Comparison of ENCODE assay signal across 10 cellular contexts in genomic region chr6:52595000-52595795, GRCh38. TPM values are rescaled to one million over a fixed set of nuclear protein-coding genes. Genes with fewer than 3 reads are reported as not detected.
DNase-seq lines count a peak whose midpoint lies in the region; ATAC-seq, FAIRE-seq and TF ChIP-seq lines count a peak whose summit lies in the region.
"Had no signal": no experiment of that assay in that cellular context is flagged by ENCODE, and none has a peak within 500 bp of the region (broad histone marks: within the 10 kb centered on the region; RNA-seq: fewer than 3 reads in every experiment).

No MANE protein-coding gene starts in this region.

- ATAC-seq in HG02571 (IDR thresholded peaks at IDR 0.05; ENCODE audit: unreplicated experiment) (peak; percentile 64), GM12878 (peak; percentile 88), upper lobe of left lung (ENCODE audit: low FRiP score in 2 of 2) (peak; percentile 78 to 92)

- POLR2A ChIA-PET in GM12878 (lab: Charles Lee) = interaction anchor here (0.7 to 2.8 kb wide), 4 partner anchors 16 to 233 kb away, joined by 3 to 8 read pairs (median 3); partner anchors contain the start of gene PAQR8

- DNase-seq in T-helper 1 cell (no peak), MV-4-11 (lab: John Stamatoyannopoulos, UW) (peak; percentile 42), GM12878 (ENCODE audit: low read depth, low spot score) (peak; percentile 26), left kidney (ENCODE audit: low read depth, low spot score) (peak; percentile 94), upper lobe of left lung (no peak), hypothalamus (lab: John Stamatoyannopoulos, UW) (no peak)

- RAD21 ChIA-PET in GM12878 (lab: Charles Lee; ENCODE audit: unreplicated experiment) = interaction anchor here (0.9 to 2.2 kb wide), 12 partner anchors 17 to 310 kb away, joined by 3 to 8 read pairs (median 4); no protein-coding TSS in a partner anchor

- H3K36me3 ChIP-seq in GM12878 (ENCODE audit: control insufficient read depth in 2 of 2, insufficient read depth in 2 of 2, low read length in 1 of 2) = no peaks in the 10 kb centered on the region
- no peaks in the 10 kb centered on the region for H3K36me3 ChIP-seq in upper lobe of left lung

- H3K4me2 ChIP-seq in GM12878 (ENCODE audit: control insufficient read depth, insufficient read depth) = peak overlapping the region; percentile 48

- CTCF ChIA-PET in GM12878 (lab: Yijun Ruan, JAX) = interaction anchor here (0.7 to 12.5 kb wide), 14 partner anchors 10 to 309 kb away, joined by 3 to 118 read pairs (median 3); partner anchors contain the start of genes EFHC1 and TRAM2

- H3K36me3 Mint-ChIP-seq in T-helper 1 cell treated with Interleukin-12 subunit alpha and Interleukin-12 subunit beta and Interleukin-4 antibody, amounts not matched to agents 30 μg/mL and 1 μg/mL, for 36 hours (ENCODE audit: low read depth) = no peaks in the 10 kb centered on the region

- in situ Hi-C loops in GM12878 (cut with MboI) = no loop called here

- no peaks in the 10 kb centered on the region for H4K20me1 ChIP-seq in GM12878 (ENCODE audit: control insufficient read depth, insufficient read depth)

- peak in 1 of 3 experiments; percentile 5; a peak in 1 of 6 replicates for TF ChIP-seq CTCF in GM12878 (IDR thresholded peaks at IDR 0.05 in 2 of 3, conservative IDR thresholded peaks at IDR 0.05 in 1 of 3; ENCODE audit: control insufficient read depth in 2 of 3, extremely low read depth in 1 of 3, insufficient read depth in 1 of 3, low read depth in 3 of 3, low read length in 3 of 3)
- TF ChIP-seq CTCF in upper lobe of left lung (IDR thresholded peaks at IDR 0.05) = no peak

- peaks cover 3% of the 10 kb centered on the region for H3K27me3 Mint-ChIP-seq in T-helper 1 cell treated with Interleukin-12 subunit alpha and Interleukin-12 subunit beta and Interleukin-4 antibody, amounts not matched to agents 30 μg/mL and 1 μg/mL, for 36 hours (ENCODE audit: low read depth)

- H3K27ac ChIP-seq in GM12878 (ENCODE audit: control insufficient read depth, insufficient read depth) (0 out of 2 replicates have a peak overlapping the region, but pooled peaks have one; percentile 17), upper lobe of left lung (peak overlapping the region; percentile 36 to 68 (median 60))

- H3K4me3 ChIP-seq in GM12878 = no peak overlapping the region
- H3K4me3 ChIP-seq in upper lobe of left lung = no peak overlapping the region

- no peak overlapping the region for H3K4me3 Mint-ChIP-seq in T-helper 1 cell treated with Interleukin-12 subunit alpha and Interleukin-12 subunit beta and Interleukin-4 antibody, amounts not matched to agents 30 μg/mL and 1 μg/mL, for 36 hours

- WGBS in GM12878 (ENCODE audit: insufficient coverage, insufficient replicate concordance, low lambda C conversion rate, missing lambda C conversion rate) = 9% methylated on average over 7 of the region's 7 CpGs
- WGBS in upper lobe of left lung, 2 donors = 46 to 49% methylated on average over 7 of the region's 7 CpGs

- 0 out of 2 replicates have a peak overlapping the region, but pooled peaks have one; percentile 1 for H3K9ac ChIP-seq in GM12878 (ENCODE audit: control insufficient read depth, insufficient read depth, low read length)

- peaks cover 11% of the 10 kb centered on the region for H3K4me1 Mint-ChIP-seq in T-helper 1 cell treated with Interleukin-12 subunit alpha and Interleukin-12 subunit beta and Interleukin-4 antibody, amounts not matched to agents 30 μg/mL and 1 μg/mL, for 36 hours (ENCODE audit: low read depth)

- peak overlapping the region; percentile 6 for H3K27ac Mint-ChIP-seq in T-helper 1 cell treated with Interleukin-12 subunit alpha and Interleukin-12 subunit beta and Interleukin-4 antibody, amounts not matched to agents 30 μg/mL and 1 μg/mL, for 36 hours

- SMC1A ChIA-PET in GM12878 (lab: Charles Lee; ENCODE audit: uncharacterized antibody, unreplicated experiment) = interaction anchor here (0.7 to 6.1 kb wide), 17 partner anchors 12 to 309 kb away, joined by 3 to 41 read pairs (median 4); partner anchors contain the start of gene TRAM2

- BruUV-seq in GM12878 (replicated peaks; lab: Mats Ljungman, UMichigan) = no TSS peak

- TF ChIP-seq EP300 in GM12878 (IDR thresholded peaks at IDR 0.05; ENCODE audit: borderline replicate concordance in 1 of 2, control insufficient read depth in 1 of 2, low read depth in 2 of 2, low read length in 2 of 2) (no peak), upper lobe of left lung (IDR thresholded peaks at IDR 0.05) (no peak)

- peaks cover 30% of the 10 kb centered on the region for H3K4me1 ChIP-seq in GM12878 (ENCODE audit: control insufficient read depth, insufficient read depth, low read length)
- peaks cover 10 to 31% (median 30%) of the 10 kb centered on the region in 4 donors for H3K4me1 ChIP-seq in upper lobe of left lung

- TF ChIP-seq POLR2A in GM12878 (IDR thresholded peaks at IDR 0.05; ENCODE audit: low read depth, low read length) = no peak
- no peak for TF ChIP-seq POLR2A in upper lobe of left lung (IDR thresholded peaks at IDR 0.05)

- H3K9me3 ChIP-seq in GM12878 (replicated peaks; ENCODE audit: control insufficient read depth, insufficient read depth, low read length) (no peaks in the 10 kb centered on the region), upper lobe of left lung (no peaks in the 10 kb centered on the region)

- no peak for TF ChIP-seq RAD21 in GM12878 (IDR thresholded peaks at IDR 0.05; ENCODE audit: insufficient read depth, low read depth, low read length)

- H3K9me3 Mint-ChIP-seq in T-helper 1 cell treated with Interleukin-12 subunit alpha and Interleukin-12 subunit beta and Interleukin-4 antibody, amounts not matched to agents 30 μg/mL and 1 μg/mL, for 36 hours = no peaks in the 10 kb centered on the region

- H3K27me3 ChIP-seq in GM12878 (replicated peaks in 1 of 2; ENCODE audit: control insufficient read depth in 2 of 2, insufficient read depth in 2 of 2, low read length in 1 of 2) = no peaks in the 10 kb centered on the region
- H3K27me3 ChIP-seq in upper lobe of left lung = no peaks in the 10 kb centered on the region

- intact Hi-C loops in GM12878 (cut with micrococcal nuclease; ENCODE audit: unreplicated experiment) = loop anchor here (5.0 to 10.0 kb wide), 3 partner anchors 67 to 310 kb away; partner anchors contain the start of gene MCM3

- H2AFZ ChIP-seq in GM12878 (ENCODE audit: control insufficient read depth, low read depth, low read length) = peak overlapping the region; percentile 38

- no peaks in the 10 kb centered on the region for H3K79me2 ChIP-seq in GM12878 (ENCODE audit: control insufficient read depth, insufficient read depth, low read length)

- FAIRE-seq in GM12878 (lab: Jason Lieb, UNC) = peak; percentile 92
- FAIRE-seq: endometrium, G401.6 had no signal

TF ChIP-seq in GM12878, 131 proteins besides CTCF, POLR2A, EP300 and RAD21 (continues in another document):
- TF ChIP-seq TBL1XR1 (IDR thresholded peaks at IDR 0.05; ENCODE audit: low read depth, low read length) = no peak
- TF ChIP-seq E2F8 (IDR thresholded peaks at IDR 0.05; ENCODE audit: low read depth, partially characterized antibody) = no peak
- no peak for TF ChIP-seq FOS (IDR thresholded peaks at IDR 0.05; ENCODE audit: borderline replicate concordance, extremely low read depth, insufficient read length)
- no peak for TF ChIP-seq YY1 (IDR thresholded peaks at IDR 0.05; ENCODE audit: low read depth, low read length)
- TF ChIP-seq KDM1A (IDR thresholded peaks at IDR 0.05; ENCODE audit: borderline replicate concordance) = no peak
- TF ChIP-seq MAX (IDR thresholded peaks at IDR 0.05; ENCODE audit: low read depth, low read length) = no peak
- TF ChIP-seq STAT3 (IDR thresholded peaks at IDR 0.05; ENCODE audit: low read depth, low read length) = no peak
- peak; percentile 72; the same call in 1 of the 2 replicates for TF ChIP-seq EED (IDR thresholded peaks at IDR 0.05; ENCODE audit: low read depth)
- TF ChIP-seq HDAC2 (IDR thresholded peaks at IDR 0.05) = no peak

RNA-seq across cellular contexts. Expression of gene TRAM2, which starts 18.3 kb away (rescaled TPM):
- 9.5 and 10.9 TPM in 2 replicates for total RNA-seq in GM12878 (2013; cell fraction: nucleolus; rRNA removed)
- total RNA-seq in GM12878 (2014; rRNA removed) = 10.9 and 11.0 TPM in 2 replicates
- total RNA-seq in GM12878 (2014; rRNA removed; fragmentation: Illumina TruSeq; extraction: Trizol) = 7.9 and 8.2 TPM in 2 replicates
- total RNA-seq in GM12878 (2021) = 12.5 and 13.2 TPM in 2 replicates
- 4.4 TPM for polyA plus RNA-seq in GM12878 (2011; ENCODE audit: low read depth)
- polyA plus RNA-seq in GM12878 (2011; rRNA removed) = 4.8 and 6.8 TPM in 2 replicates
- 6.9 and 7.2 TPM in 2 replicates for polyA plus RNA-seq in GM12878 (2011; cell fraction: cytosol; rRNA removed)
- polyA plus RNA-seq in GM12878 (2011; cell fraction: nucleus; rRNA removed) = 12.2 and 13.7 TPM in 2 replicates
- polyA plus RNA-seq in GM12878 (2012) = 5.6 and 6.1 TPM in 2 replicates
- polyA plus RNA-seq in GM12878 (2014; fragmentation: Illumina TruSeq; extraction: Trizol) = 12.4 and 13.9 TPM in 2 replicates
- polyA plus RNA-seq in GM12878 (2014; fragmentation: Nextera tagmentation; extraction: Ambion mirVana) = 1 to 10 TPM; 2.5 TPM
- 10.5 and 11.1 TPM in 2 replicates for polyA plus RNA-seq in GM12878 (2014; rRNA removed)
- polyA plus RNA-seq in GM12878 (2016; fragmentation: Nextera tagmentation; extraction: Ambion mirVana) = 10 to 100 TPM; 13.9 to 15.0 TPM
- polyA minus RNA-seq in GM12878 (2011; rRNA and poly(A)+ RNA removed) = 5.0 and 5.9 TPM in 2 replicates
- polyA minus RNA-seq in GM12878 (2011; cell fraction: cytosol; rRNA and poly(A)+ RNA removed) = 1.9 and 3.6 TPM in 2 replicates
- 3.1 and 5.9 TPM in 2 replicates for polyA minus RNA-seq in GM12878 (2011; cell fraction: nucleus; rRNA and poly(A)+ RNA removed)
- total RNA-seq in upper lobe of left lung = 10 to 100 TPM in 5 of 6 donors, 1 to 10 TPM in 1; 9.4 to 26.8 (median 14.3) TPM

Comparison
In these comparisons a context has a peak if more than half of its experiments do, and no peak if none do; other contexts are left out.
1. DNase-seq: peak in MV-4-11 (single experiment), GM12878 (single experiment) and left kidney (single experiment); none in T-helper 1 cell (0 of 5), upper lobe of left lung (0 of 2) and hypothalamus (0 of 51).
2. Peak in every context shown above with its lines, with median percentiles within 50 percentile points of each other: ATAC-seq.